ENCODE assay signal across 9 cellular contexts in genomic region chr3:173411288-173412064, GRCh38. TPM values are rescaled to one million over a fixed set of nuclear protein-coding genes. Genes with fewer than 3 reads are reported as not detected.
DNase-seq lines count a peak whose midpoint lies in the region; ATAC-seq, FAIRE-seq and TF ChIP-seq lines count a peak whose summit lies in the region.
"Had no signal": no experiment of that assay in that cellular context is flagged by ENCODE, and none has a peak within 500 bp of the region (broad histone marks: within the 10 kb centered on the region; RNA-seq: fewer than 3 reads in every experiment).

No MANE protein-coding gene starts in this region.

- ATAC-seq in Panc1 (no peak), HG02938 (IDR thresholded peaks at IDR 0.05; ENCODE audit: unreplicated experiment) (no peak), HG02885 (IDR thresholded peaks at IDR 0.05; ENCODE audit: poor library complexity, unreplicated experiment) (no peak)

- no peak overlapping the region for H3K27ac Mint-ChIP-seq in activated CD4-positive, alpha-beta memory T cell treated with anti-CD3 and anti-CD28 coated beads, Interleukin-2, amount 10 ng/mL, durations not matched to agents 7 days and 5 days

- H3K4me3 Mint-ChIP-seq in activated CD4-positive, alpha-beta memory T cell treated with anti-CD3 and anti-CD28 coated beads, Interleukin-2, amount 10 ng/mL, durations not matched to agents 7 days and 5 days: no peak overlapping the region

- no peaks in the 10 kb centered on the region for H3K27me3 Mint-ChIP-seq in activated CD4-positive, alpha-beta memory T cell treated with anti-CD3 and anti-CD28 coated beads, Interleukin-2, amount 10 ng/mL, durations not matched to agents 7 days and 5 days

- no peaks in the 10 kb centered on the region for H3K36me3 Mint-ChIP-seq in activated CD4-positive, alpha-beta memory T cell treated with anti-CD3 and anti-CD28 coated beads, Interleukin-2, amount 10 ng/mL, durations not matched to agents 7 days and 5 days (ENCODE audit: low read depth)

- H3K4me1 Mint-ChIP-seq in activated CD4-positive, alpha-beta memory T cell treated with anti-CD3 and anti-CD28 coated beads, Interleukin-2, amount 10 ng/mL, durations not matched to agents 7 days and 5 days: no peaks in the 10 kb centered on the region

- TF ChIP-seq POLR2A in H54 (IDR thresholded peaks at IDR 0.05; ENCODE audit: low read depth, low read length): no peak

- H3K36me3 ChIP-seq in Panc1 (ENCODE audit: control insufficient read depth, insufficient read depth, low read length) (no peaks in the 10 kb centered on the region), rectal smooth muscle tissue (ENCODE audit: control insufficient read depth, insufficient read depth, low read length) (no peaks in the 10 kb centered on the region)

- no peak overlapping the region for H3K27ac ChIP-seq in Panc1 (ENCODE audit: low read length)
- no peak overlapping the region for H3K27ac ChIP-seq in rectal smooth muscle tissue (ENCODE audit: low read depth, low read length)

- CTCF ChIA-PET in Panc1 (lab: Charles Lee): no interaction called here
- CTCF ChIA-PET in activated CD4-positive, alpha-beta memory T cell treated with anti-CD3 and anti-CD28 coated beads, Interleukin-2, amount 10 ng/mL, durations not matched to agents 7 days and 5 days (lab: Charles Lee): no interaction called here

- peaks cover 8% of the 10 kb centered on the region for H3K27me3 ChIP-seq in Panc1 (ENCODE audit: control insufficient read depth, insufficient read depth, low read length)
- H3K27me3 ChIP-seq in rectal smooth muscle tissue (ENCODE audit: control insufficient read depth, insufficient read depth, low read length): no peaks in the 10 kb centered on the region

- H3K9me3 Mint-ChIP-seq in activated CD4-positive, alpha-beta memory T cell treated with anti-CD3 and anti-CD28 coated beads, Interleukin-2, amount 10 ng/mL, durations not matched to agents 7 days and 5 days: no peaks in the 10 kb centered on the region

- intact Hi-C loops in Panc1 (cut with micrococcal nuclease; ENCODE audit: unreplicated experiment): loop anchor here (2.0 kb wide), 1 partner anchor 141 kb away; no protein-coding TSS in a partner anchor

- POLR2A ChIA-PET in Panc1 (lab: Charles Lee): no interaction called here
- POLR2A ChIA-PET in activated CD4-positive, alpha-beta memory T cell treated with anti-CD3 and anti-CD28 coated beads, Interleukin-2, amount 10 ng/mL, durations not matched to agents 7 days and 5 days (lab: Charles Lee): no interaction called here

- no peak overlapping the region for H3K9ac ChIP-seq in rectal smooth muscle tissue (ENCODE audit: low read length)

- peak; percentile 31 for DNase-seq in AG08395 (ENCODE audit: low spot score)
- DNase-seq in H54 (ENCODE audit: insufficient read length, low spot score): no peak
- DNase-seq in Panc1 (ENCODE audit: low read depth, low spot score): no peak
- peak; percentile 79 for DNase-seq in fibroblast of peridontal ligament (ENCODE audit: extremely low read depth)
- DNase-seq in activated CD4-positive, alpha-beta memory T cell treated with anti-CD3 and anti-CD28 coated beads, Interleukin-2, amount 10 ng/mL, durations not matched to agents 7 days and 5 days: no peak

- no peak overlapping the region for H3K4me3 ChIP-seq in Panc1 (ENCODE audit: low read depth in 2 of 2, low read length in 2 of 2)
- H3K4me3 ChIP-seq in rectal smooth muscle tissue (ENCODE audit: low read length): peak overlapping the region; percentile 21

- H3K9me3 ChIP-seq in Panc1 (ENCODE audit: control insufficient read depth, insufficient read depth, low read depth, low read length): no peaks in the 10 kb centered on the region

- H3K4me1 ChIP-seq in Panc1 (ENCODE audit: control insufficient read depth, insufficient read depth, low read length) (no peaks in the 10 kb centered on the region), rectal smooth muscle tissue (ENCODE audit: control insufficient read depth, insufficient read depth, low read length) (peaks cover 6% of the 10 kb centered on the region)

- BruUV-seq in Panc1 (replicated peaks; lab: Mats Ljungman, UMichigan): no TSS peak

- in situ Hi-C loops in Panc1 (cut with HindIII; ENCODE audit: low pct_unique_long_range_greater_than_20kb, low sequenced_read_pairs): no loop called here

- TF ChIP-seq CTCF in Panc1 (IDR thresholded peaks at IDR 0.05): peak; percentile 58; the same call in 1 of the 2 replicates

- FAIRE-seq in H54 (lab: Jason Lieb, UNC): peak; percentile 66
- FAIRE-seq: colon had no signal

RNA-seq across cellular contexts. Expression of gene NLGN1, which starts 13.9 kb away (rescaled TPM):
- total RNA-seq in Panc1 (2021; ENCODE audit: unreplicated experiment): 0.85 TPM
- not detected for polyA plus RNA-seq in Panc1 (2012; ENCODE audit: insufficient read length)
- not detected for total RNA-seq in activated CD4-positive, alpha-beta memory T cell treated with anti-CD3 and anti-CD28 coated beads, Interleukin-2, amount 10 ng/mL, durations not matched to agents 7 days and 5 days

Comparison
In these comparisons a context has a peak if more than half of its experiments do, and no peak if none do; other contexts are left out.
1. DNase-seq: peak in AG08395 (single experiment) and fibroblast of peridontal ligament (single experiment); none in H54 (single experiment), Panc1 (single experiment) and activated CD4-positive, alpha-beta memory T cell treated with anti-CD3 and anti-CD28 coated beads, Interleukin-2, amount 10 ng/mL, durations not matched to agents 7 days and 5 days (single experiment).